In the genomic region with DNA sequence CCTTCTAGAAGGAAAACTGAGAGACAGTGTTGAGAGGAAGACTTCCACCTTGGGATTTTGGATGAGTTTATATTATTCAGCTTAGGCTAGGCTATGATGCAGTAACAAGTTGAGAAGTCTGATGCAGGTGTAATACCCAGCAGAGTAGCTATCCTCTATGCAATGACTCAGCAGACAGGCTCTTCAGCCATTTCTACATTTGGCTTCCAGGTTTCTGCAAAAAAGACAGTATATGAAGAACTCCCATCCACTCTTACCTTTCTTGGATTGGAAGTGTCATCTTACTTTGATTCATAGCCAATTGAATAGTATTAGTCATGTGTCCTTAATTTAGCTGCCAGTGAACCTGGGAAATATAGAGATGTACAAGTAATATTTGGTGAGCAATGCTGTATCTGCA, we compare ENCODE assay signal across 23 cellular contexts.
DNase-seq lines count a peak whose midpoint lies in the region; ATAC-seq, FAIRE-seq and TF ChIP-seq lines count a peak whose summit lies in the region.
"Had no signal": no experiment of that assay in that cellular context is flagged by ENCODE, and none has a peak within 500 bp of the region (broad histone marks: within the 10 kb centered on the region; RNA-seq: fewer than 3 reads in every experiment).

No MANE protein-coding gene starts in this region.

- no peak overlapping the region for H2BK15ac ChIP-seq in mesendoderm (replicated peaks; ENCODE audit: low read depth)

- H3K4me2 ChIP-seq in A549 = no peak overlapping the region
- no peak overlapping the region for H3K4me2 ChIP-seq in mesendoderm (ENCODE audit: low read length)

- H2BK120ac ChIP-seq in mesendoderm (ENCODE audit: low read depth, low read length) = no peak overlapping the region

- no peak overlapping the region for H4K8ac ChIP-seq in mesendoderm (ENCODE audit: low read depth, low read length)

- H4K5ac ChIP-seq in mesendoderm (ENCODE audit: low read length) = no peak overlapping the region

- H3K4ac ChIP-seq in mesendoderm (ENCODE audit: low read depth, low read length) = no peak overlapping the region

- H3K9ac ChIP-seq in mesendoderm (ENCODE audit: low read length) = no peak overlapping the region
- H3K9ac ChIP-seq: GM23248 had no signal

- DNase-seq in A549 (ENCODE audit: low read depth in 1 of 2, low spot score in 1 of 2) = no peak
- DNase-seq in H54 (ENCODE audit: insufficient read length, low spot score) = no peak
- DNase-seq in bronchial epithelial cell (ENCODE audit: low read depth) = peak; percentile 16
- peak; percentile 28 for DNase-seq in mesendoderm
- DNase-seq in HuH-7.5 (ENCODE audit: low spot score) = no peak
- DNase-seq in stimulated activated CD4-positive, alpha-beta T cell treated with anti-CD3 and anti-CD28 coated beads, Interleukin-1b, Interleukin-23, amount 100 ng/mL, for 48 hours = no peak
- DNase-seq in NCI-H1417 (lab: John Stamatoyannopoulos, UW) = no peak
- DNase-seq: CD4-positive, CD25-positive, alpha-beta regulatory T cell; DND-41; GM23248; HCEC 1CT; Kasumi-1; MG63; NCI-H1048; NCI-H146; NCI-H2029 treated with DMSO at 0.1 percent for 48 hours; NCI-H345; NCI-H524; NCI-H774; NK-92 treated with Interleukin-12 subunit alpha and Interleukin-12 subunit beta, amount 100 ng/mL, for 24 hours; SJCRH30; T-cell had no signal

- no peaks in the 10 kb centered on the region for H3K36me3 ChIP-seq in bronchial epithelial cell (ENCODE audit: control insufficient read depth, insufficient read depth, low read length)
- H3K36me3 ChIP-seq in mesendoderm (ENCODE audit: control insufficient read depth, insufficient read depth, low read length) = no peaks in the 10 kb centered on the region
- H3K36me3 ChIP-seq: MG63, SJCRH30 had no signal

- H2BK5ac ChIP-seq in mesendoderm (ENCODE audit: low read length) = no peak overlapping the region

- no peak for TF ChIP-seq CTCF in A549 (IDR thresholded peaks at IDR 0.05)
- TF ChIP-seq CTCF in bronchial epithelial cell (IDR thresholded peaks at IDR 0.05; ENCODE audit: insufficient read depth, low read length, severe bottlenecking) = no peak

- no peaks in the 10 kb centered on the region for H3K79me2 ChIP-seq in mesendoderm (ENCODE audit: control insufficient read depth, insufficient read depth, low read length)

- H3K4me3 ChIP-seq in A549 (no peak overlapping the region), bronchial epithelial cell (ENCODE audit: low read depth, low read length) (no peak overlapping the region), mesendoderm (ENCODE audit: low read length) (no peak overlapping the region)
- H3K4me3 ChIP-seq: GM23248, MG63, SJCRH30 had no signal

- H3K18ac ChIP-seq in mesendoderm (ENCODE audit: low read length) = no peak overlapping the region

- H2AK5ac ChIP-seq in mesendoderm (ENCODE audit: low read length) = no peak overlapping the region

- TF ChIP-seq POLR2A in A549 (IDR thresholded peaks at IDR 0.05; ENCODE audit: low read length) = no peak
- no peak for TF ChIP-seq POLR2A in H54 (IDR thresholded peaks at IDR 0.05; ENCODE audit: low read depth, low read length)

- H3K23ac ChIP-seq in mesendoderm (ENCODE audit: low read length) = no peak overlapping the region

- peak in 1 of 2 experiments; percentile 34; a peak in 1 of 6 replicates for ATAC-seq in A549
- ATAC-seq: T-cell had no signal

- no peak for FAIRE-seq in A549 (lab: Jason Lieb, UNC)
- peak; percentile 38 for FAIRE-seq in H54 (lab: Jason Lieb, UNC)
- no peak for FAIRE-seq in bronchial epithelial cell (lab: Jason Lieb, UNC)
- FAIRE-seq: GM12891 had no signal

- POLR2A ChIA-PET in A549 (lab: Yijun Ruan, JAX) = no interaction called here

- H3K4me1 ChIP-seq in A549 (no peaks in the 10 kb centered on the region), mesendoderm (ENCODE audit: control insufficient read depth, low read depth, low read length) (no peaks in the 10 kb centered on the region)
- H3K4me1 ChIP-seq: SJCRH30 had no signal

- no peaks in the 10 kb centered on the region for H3K27me3 ChIP-seq in bronchial epithelial cell (ENCODE audit: control insufficient read depth, insufficient read depth, low read length)
- no peaks in the 10 kb centered on the region for H3K27me3 ChIP-seq in mesendoderm (ENCODE audit: insufficient read depth, low read length, poor library complexity)
- H3K27me3 ChIP-seq: MG63, SJCRH30 had no signal

- no peak for TF ChIP-seq EP300 in A549 (IDR thresholded peaks at IDR 0.05)

- no peaks in the 10 kb centered on the region for H3K9me3 ChIP-seq in A549
- H3K9me3 ChIP-seq: SJCRH30 had no signal

- no peak for TF ChIP-seq RAD21 in A549 (conservative IDR thresholded peaks at IDR 0.05 in 1 of 2, IDR thresholded peaks at IDR 0.05 in 1 of 2)

- H3K79me1 ChIP-seq in mesendoderm (ENCODE audit: low read length) = no peaks in the 10 kb centered on the region

- H3K56ac ChIP-seq in mesendoderm (ENCODE audit: low read length) = no peak overlapping the region

- CTCF ChIA-PET in A549 (lab: Yijun Ruan, JAX) = interaction anchor here (0.9 to 1.2 kb wide), 2 partner anchors 55 to 113 kb away, joined by 3 read pairs; no protein-coding TSS in a partner anchor

- H3K27ac ChIP-seq in A549 (no peak overlapping the region), mesendoderm (ENCODE audit: low read depth, low read length) (no peak overlapping the region)
- H3K27ac ChIP-seq: GM23248, SJCRH30 had no signal

TF ChIP-seq in A549, 52 proteins besides CTCF, POLR2A, EP300 and RAD21:
- TF ChIP-seq TFCP2L1 (CRISPR knock-in tag; IDR thresholded peaks at IDR 0.05) (no peak), HDAC2 (IDR thresholded peaks at IDR 0.05) (no peak), ZFP36 (IDR thresholded peaks at IDR 0.05; ENCODE audit: borderline replicate concordance, partially characterized antibody) (no peak), ESRRA (IDR thresholded peaks at IDR 0.05; ENCODE audit: borderline replicate concordance, low read length) (no peak), MAFK (IDR thresholded peaks at IDR 0.05; ENCODE audit: partially characterized antibody) (peak; percentile 39)
- TF ChIP-seq, protein P1, sequence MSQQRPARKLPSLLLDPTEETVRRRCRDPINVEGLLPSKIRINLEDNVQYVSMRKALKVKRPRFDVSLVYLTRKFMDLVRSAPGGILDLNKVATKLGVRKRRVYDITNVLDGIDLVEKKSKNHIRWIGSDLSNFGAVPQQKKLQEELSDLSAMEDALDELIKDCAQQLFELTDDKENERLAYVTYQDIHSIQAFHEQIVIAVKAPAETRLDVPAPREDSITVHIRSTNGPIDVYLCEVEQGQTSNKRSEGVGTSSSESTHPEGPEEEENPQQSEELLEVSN (IDR thresholded peaks at IDR 0.05; ENCODE audit: borderline replicate concordance, low read depth) = no peak
- TF ChIP-seq, protein P2, sequence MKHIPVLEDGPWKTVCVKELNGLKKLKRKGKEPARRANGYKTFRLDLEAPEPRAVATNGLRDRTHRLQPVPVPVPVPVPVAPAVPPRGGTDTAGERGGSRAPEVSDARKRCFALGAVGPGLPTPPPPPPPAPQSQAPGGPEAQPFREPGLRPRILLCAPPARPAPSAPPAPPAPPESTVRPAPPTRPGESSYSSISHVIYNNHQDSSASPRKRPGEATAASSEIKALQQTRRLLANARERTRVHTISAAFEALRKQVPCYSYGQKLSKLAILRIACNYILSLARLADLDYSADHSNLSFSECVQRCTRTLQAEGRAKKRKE (CRISPR knock-in tag; IDR thresholded peaks at IDR 0.05; ENCODE audit: low read depth) = no peak
- TF ChIP-seq, protein P3, sequence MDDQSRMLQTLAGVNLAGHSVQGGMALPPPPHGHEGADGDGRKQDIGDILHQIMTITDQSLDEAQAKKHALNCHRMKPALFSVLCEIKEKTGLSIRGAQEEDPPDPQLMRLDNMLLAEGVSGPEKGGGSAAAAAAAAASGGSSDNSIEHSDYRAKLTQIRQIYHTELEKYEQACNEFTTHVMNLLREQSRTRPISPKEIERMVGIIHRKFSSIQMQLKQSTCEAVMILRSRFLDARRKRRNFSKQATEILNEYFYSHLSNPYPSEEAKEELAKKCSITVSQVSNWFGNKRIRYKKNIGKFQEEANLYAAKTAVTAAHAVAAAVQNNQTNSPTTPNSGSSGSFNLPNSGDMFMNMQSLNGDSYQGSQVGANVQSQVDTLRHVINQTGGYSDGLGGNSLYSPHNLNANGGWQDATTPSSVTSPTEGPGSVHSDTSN (IDR thresholded peaks at IDR 0.05) = no peak

Comparison
In these comparisons a context has a peak if more than half of its experiments do, and no peak if none do; other contexts are left out.
1. DNase-seq: peak in bronchial epithelial cell (single experiment) and mesendoderm (single experiment); none in A549 (0 of 2), H54 (single experiment), HuH-7.5 (single experiment), stimulated activated CD4-positive, alpha-beta T cell treated with anti-CD3 and anti-CD28 coated beads, Interleukin-1b, Interleukin-23, amount 100 ng/mL, for 48 hours (single experiment) and NCI-H1417 (0 of 3).